9 cellular contexts compared by ENCODE assay signal in the genomic region with DNA sequence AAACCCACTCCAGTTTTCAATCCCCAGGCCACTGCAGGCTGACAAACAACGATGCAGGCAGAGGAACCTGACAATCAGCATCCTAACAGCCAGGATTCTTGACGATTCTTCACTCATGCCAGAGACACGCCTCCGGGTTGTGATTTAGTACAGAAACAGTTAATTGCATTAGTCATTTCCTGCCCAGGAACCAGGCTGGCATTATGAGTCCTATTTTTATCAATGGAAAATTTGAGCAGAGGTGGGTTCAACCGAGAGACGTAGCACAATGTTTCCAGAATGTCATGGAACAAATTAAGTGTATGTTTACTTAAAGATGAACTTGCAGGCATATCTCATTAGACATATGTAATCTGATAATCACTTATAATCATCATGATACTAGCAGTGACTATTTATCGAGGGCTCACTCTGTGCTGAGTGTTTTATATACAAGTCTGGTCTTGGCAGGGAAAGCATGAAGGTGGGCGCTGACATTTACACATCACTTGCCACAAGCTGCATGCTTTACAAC.
DNase-seq lines count a peak whose midpoint lies in the region; ATAC-seq, FAIRE-seq and TF ChIP-seq lines count a peak whose summit lies in the region.
"Had no signal": no experiment of that assay in that cellular context is flagged by ENCODE, and none has a peak within 500 bp of the region (broad histone marks: within the 10 kb centered on the region; RNA-seq: fewer than 3 reads in every experiment).

No MANE protein-coding gene starts in this region.

- peak; percentile 61 for DNase-seq in NCI-H2227 (lab: John Stamatoyannopoulos, UW; ENCODE audit: unreplicated experiment)
- DNase-seq in NCI-H2227 treated with DMSO at 0.1 percent for 48 hours (lab: John Stamatoyannopoulos, UW): no peak
- DNase-seq in RCC 7860 (ENCODE audit: low spot score): peak; percentile 58
- no peak for DNase-seq in coronary artery (ENCODE audit: low spot score)
- DNase-seq in stimulated activated CD4-positive, alpha-beta T cell treated with anti-CD3 and anti-CD28 coated beads, Interleukin-4, amount 100 ng/mL, for 4 hours: peak; percentile 19 to 62
- no peak for DNase-seq in globus pallidus (ENCODE audit: low spot score)

- no peak overlapping the region for H3K4me3 ChIP-seq in coronary artery
- H3K4me3 ChIP-seq: A549 had no signal

- peak overlapping the region; percentile 59 to 88 for H3K27ac ChIP-seq in coronary artery

- ATAC-seq in HG03025 (IDR thresholded peaks at IDR 0.05; ENCODE audit: low FRiP score, unreplicated experiment) (no peak), HG02759 (IDR thresholded peaks at IDR 0.05; ENCODE audit: unreplicated experiment) (no peak)

- peak; percentile 73 for FAIRE-seq in RCC 7860 (lab: Jason Lieb, UNC)
- FAIRE-seq: A549 had no signal

- TF ChIP-seq CTCF in coronary artery (IDR thresholded peaks at IDR 0.05): no peak

Comparison
In these comparisons a context has a peak if more than half of its experiments do, and no peak if none do; other contexts are left out.
1. DNase-seq: peak in NCI-H2227 (single experiment), RCC 7860 (single experiment) and stimulated activated CD4-positive, alpha-beta T cell treated with anti-CD3 and anti-CD28 coated beads, Interleukin-4, amount 100 ng/mL, for 4 hours (2 of 2); none in NCI-H2227 treated with DMSO at 0.1 percent for 48 hours (single experiment), coronary artery (single experiment) and globus pallidus (single experiment).